In genomic region chr15:51046016-51046415, GRCh38 we compare ENCODE assay signal across 27 cellular contexts. TPM values are rescaled to one million over a fixed set of nuclear protein-coding genes. Genes with fewer than 3 reads are reported as not detected.
DNase-seq lines count a peak whose midpoint lies in the region; ATAC-seq, FAIRE-seq and TF ChIP-seq lines count a peak whose summit lies in the region.
"Had no signal": no experiment of that assay in that cellular context is flagged by ENCODE, and none has a peak within 500 bp of the region (broad histone marks: within the 10 kb centered on the region; RNA-seq: fewer than 3 reads in every experiment).

No MANE protein-coding gene starts in this region.

- no peak for FAIRE-seq in HepG2 (lab: Jason Lieb, UNC)
- FAIRE-seq: A204.1, D721Med, GM12891, GM19239, H1 had no signal

- BruUV-seq in HepG2 (replicated peaks; lab: Mats Ljungman, UMichigan) = no TSS peak

- POLR2A ChIA-PET in HepG2 (lab: Yijun Ruan, JAX) = interaction anchor here (1.2 kb wide), 1 partner anchor 9 kb away, joined by 5 read pairs; no protein-coding TSS in a partner anchor

- no peak overlapping the region for H3K4me3 ChIP-seq in HepG2 (replicated peaks in 1 of 3; ENCODE audit: insufficient read depth in 1 of 3, low read depth in 2 of 3, low read length in 3 of 3)
- no peak overlapping the region for H3K4me3 ChIP-seq in sigmoid colon
- H3K4me3 ChIP-seq in ascending aorta = no peak overlapping the region
- H3K4me3 ChIP-seq: BLaER1 treated with 17β-estradiol and CSF1 and Interleukin-3, amounts not matched to agents 10 nM and 100 nM; GM23248 had no signal

- no peak for TF ChIP-seq POLR2A in HepG2 (IDR thresholded peaks at IDR 0.05; ENCODE audit: insufficient read depth in 1 of 2, low read depth in 2 of 2, low read length in 2 of 2)
- no peak for TF ChIP-seq POLR2A in sigmoid colon (IDR thresholded peaks at IDR 0.05)

- no peak overlapping the region for H2AFZ ChIP-seq in HepG2 (ENCODE audit: low read length)
- H2AFZ ChIP-seq: GM23248 had no signal

- in situ Hi-C loops in HepG2 (cut with HindIII; ENCODE audit: extremely low pct_ligation_motif_present, low pct_unique_long_range_greater_than_20kb) = no loop called here

- intact Hi-C loops in activated CD4-positive, alpha-beta T cell treated with anti-CD3 and anti-CD28 coated beads, Interleukin-2, amount 10 ng/mL, durations not matched to agents 24 days and 14 days (cut with micrococcal nuclease) = no loop called here
- intact Hi-C loops in HepG2 (cut with micrococcal nuclease; ENCODE audit: unreplicated experiment) = loop anchor here (5.0 kb wide), 1 partner anchor 46 kb away; the partner anchor contains the start of gene TNFAIP8L3
- intact Hi-C loops in sigmoid colon (cut with DNase I) = loop anchor here (10.0 kb wide), 1 partner anchor 49 kb away; the partner anchor contains the start of gene TNFAIP8L3
- intact Hi-C loops in ascending aorta (cut with DNase I) = no loop called here

- TF ChIP-seq RAD21 in HepG2 (CRISPR knock-in tag; IDR thresholded peaks at IDR 0.05) = no peak

- CTCF ChIA-PET in HepG2 (lab: Yijun Ruan, JAX; ENCODE audit: low intra/inter-chr PET ratio, low total read pairs) = no interaction called here

- TF ChIP-seq EP300 in HepG2 (IDR thresholded peaks at IDR 0.05; ENCODE audit: low read depth in 2 of 2, low read length in 2 of 2) (no peak), HepG2 (CRISPR knock-in tag; IDR thresholded peaks at IDR 0.05; ENCODE audit: borderline replicate concordance) (no peak), sigmoid colon (IDR thresholded peaks at IDR 0.05) (no peak)

- no peaks in the 10 kb centered on the region for H3K9me3 Mint-ChIP-seq in activated CD4-positive, alpha-beta T cell treated with anti-CD3 and anti-CD28 coated beads, Interleukin-2, amount 10 ng/mL, durations not matched to agents 24 days and 14 days
- peaks cover 4% of the 10 kb centered on the region for H3K9me3 Mint-ChIP-seq in mesothelial cell of epicardium
- H3K9me3 Mint-ChIP-seq: CD4-positive, alpha-beta T cell; CD8-positive, alpha-beta memory T cell had no signal

- H3K9me3 ChIP-seq in HepG2 (ENCODE audit: low read length) = no peaks in the 10 kb centered on the region
- H3K9me3 ChIP-seq in sigmoid colon = no peaks in the 10 kb centered on the region
- no peaks in the 10 kb centered on the region for H3K9me3 ChIP-seq in ascending aorta
- H3K9me3 ChIP-seq: BE2C; BLaER1 treated with 17β-estradiol and CSF1 and Interleukin-3, amounts not matched to agents 10 nM and 100 nM had no signal

- DNase-seq in activated CD4-positive, alpha-beta T cell treated with anti-CD3 and anti-CD28 coated beads, Interleukin-2, amount 10 ng/mL, durations not matched to agents 24 days and 14 days = peak; percentile 12
- no peak for DNase-seq in activated CD4-positive, alpha-beta T cell treated with anti-CD3 and anti-CD28 coated beads for 1 hour
- peak; percentile 12 for DNase-seq in HepG2 (ENCODE audit: low spot score)
- DNase-seq in mesothelial cell of epicardium (ENCODE audit: low spot score in 2 of 2, unreplicated experiment in 2 of 2) = no peak
- no peak for DNase-seq in sigmoid colon
- no peak for DNase-seq in ascending aorta (ENCODE audit: low spot score in 2 of 2)
- no peak for DNase-seq in inferior parietal cortex (ENCODE audit: extremely low spot score)
- DNase-seq: AML-193; BE2C; CD4-positive, alpha-beta T cell; CD8-positive, alpha-beta memory T cell; DMS 273 treated with DMSO at 0.1 percent for 48 hours; DMS79; EL; GDM1; GM23248; H7; HCEC 1CT had no signal

- H3K27ac Mint-ChIP-seq in activated CD4-positive, alpha-beta T cell treated with anti-CD3 and anti-CD28 coated beads, Interleukin-2, amount 10 ng/mL, durations not matched to agents 24 days and 14 days = no peak overlapping the region
- H3K27ac Mint-ChIP-seq in mesothelial cell of epicardium = no peak overlapping the region
- H3K27ac Mint-ChIP-seq: CD14-positive monocyte; CD4-positive, alpha-beta T cell; CD8-positive, alpha-beta memory T cell had no signal

- peaks cover 2% of the 10 kb centered on the region for H3K4me1 Mint-ChIP-seq in activated CD4-positive, alpha-beta T cell treated with anti-CD3 and anti-CD28 coated beads, Interleukin-2, amount 10 ng/mL, durations not matched to agents 24 days and 14 days
- peaks cover 17% of the 10 kb centered on the region for H3K4me1 Mint-ChIP-seq in mesothelial cell of epicardium
- H3K4me1 Mint-ChIP-seq: CD8-positive, alpha-beta memory T cell had no signal

- TF ChIP-seq CTCF in HepG2 (CRISPR knock-in tag; IDR thresholded peaks at IDR 0.05) = no peak
- TF ChIP-seq CTCF in mesothelial cell of epicardium (IDR thresholded peaks at IDR 0.05; ENCODE audit: unreplicated experiment) = peak; percentile 14
- no peak for TF ChIP-seq CTCF in sigmoid colon (IDR thresholded peaks at IDR 0.05)
- TF ChIP-seq CTCF in ascending aorta (IDR thresholded peaks at IDR 0.05) = no peak

- H3K27ac ChIP-seq in HepG2 (ENCODE audit: extremely low read length, insufficient read depth, low read length) = no peak overlapping the region
- H3K27ac ChIP-seq in sigmoid colon = no peak overlapping the region
- no peak overlapping the region for H3K27ac ChIP-seq in ascending aorta
- H3K27ac ChIP-seq: 22Rv1; BLaER1 treated with 17β-estradiol and CSF1 and Interleukin-3, amounts not matched to agents 10 nM and 100 nM; GM23248 had no signal

- H3K4me1 ChIP-seq in HepG2 (ENCODE audit: insufficient read depth, low read length) (peaks cover 36% of the 10 kb centered on the region), sigmoid colon (peaks cover 0 to 30% (median 23%) of the 10 kb centered on the region in 4 donors), ascending aorta (peaks cover 0 to 8% of the 10 kb centered on the region in 2 donors)
- H3K4me1 ChIP-seq: BE2C had no signal

- no peak overlapping the region for H3K4me2 ChIP-seq in HepG2 (ENCODE audit: low read depth, low read length)

- H3K27me3 Mint-ChIP-seq in activated CD4-positive, alpha-beta T cell treated with anti-CD3 and anti-CD28 coated beads, Interleukin-2, amount 10 ng/mL, durations not matched to agents 24 days and 14 days = peaks cover 13% of the 10 kb centered on the region
- H3K27me3 Mint-ChIP-seq in mesothelial cell of epicardium (ENCODE audit: low read depth) = no peaks in the 10 kb centered on the region

- H3K36me3 ChIP-seq in HepG2 (replicated peaks in 1 of 2; ENCODE audit: control insufficient read depth in 1 of 2, insufficient read depth in 2 of 2, low read length in 2 of 2) (no peaks in the 10 kb centered on the region), sigmoid colon (no peaks in the 10 kb centered on the region), ascending aorta (no peaks in the 10 kb centered on the region)
- H3K36me3 ChIP-seq: BE2C; BLaER1 treated with 17β-estradiol and CSF1 and Interleukin-3, amounts not matched to agents 10 nM and 100 nM had no signal

- ATAC-seq in HepG2 (no peak), HG02884 (IDR thresholded peaks at IDR 0.05; ENCODE audit: unreplicated experiment) (no peak)

- H3K36me3 Mint-ChIP-seq in activated CD4-positive, alpha-beta T cell treated with anti-CD3 and anti-CD28 coated beads, Interleukin-2, amount 10 ng/mL, durations not matched to agents 24 days and 14 days (ENCODE audit: low read depth) = no peaks in the 10 kb centered on the region
- no peaks in the 10 kb centered on the region for H3K36me3 Mint-ChIP-seq in mesothelial cell of epicardium
- H3K36me3 Mint-ChIP-seq: CD14-positive monocyte had no signal

- 88% methylated on average over 2 of the region's 2 CpGs for WGBS in HepG2 (ENCODE audit: low lambda C conversion rate)
- 95 to 96% methylated on average over 2 of the region's 2 CpGs for WGBS in sigmoid colon, 2 donors

- H3K79me2 ChIP-seq in HepG2 (ENCODE audit: insufficient read depth, low read length) = peaks cover 19% of the 10 kb centered on the region

- H3K9ac ChIP-seq in HepG2 (ENCODE audit: insufficient read depth, low read depth, low read length) = no peak overlapping the region
- H3K9ac ChIP-seq: BLaER1 treated with 17β-estradiol and CSF1 and Interleukin-3, amounts not matched to agents 10 nM and 100 nM; GM23248 had no signal

- peaks cover 14% of the 10 kb centered on the region; the same call in 1 of the 2 replicates for H4K20me1 ChIP-seq in HepG2 (ENCODE audit: insufficient read depth, low read length)
- H4K20me1 ChIP-seq: BLaER1 treated with 17β-estradiol and CSF1 and Interleukin-3, amounts not matched to agents 10 nM and 100 nM had no signal

- H3K27me3 ChIP-seq in HepG2 (ENCODE audit: control insufficient read depth in 1 of 2, insufficient read depth in 2 of 2, low read length in 2 of 2) (no peaks in the 10 kb centered on the region), sigmoid colon (no peaks in the 10 kb centered on the region), ascending aorta (no peaks in the 10 kb centered on the region)
- H3K27me3 ChIP-seq: BE2C; BLaER1 treated with 17β-estradiol and CSF1 and Interleukin-3, amounts not matched to agents 10 nM and 100 nM had no signal

- no peak overlapping the region for H3K4me3 Mint-ChIP-seq in activated CD4-positive, alpha-beta T cell treated with anti-CD3 and anti-CD28 coated beads, Interleukin-2, amount 10 ng/mL, durations not matched to agents 24 days and 14 days
- H3K4me3 Mint-ChIP-seq in mesothelial cell of epicardium = no peak overlapping the region
- H3K4me3 Mint-ChIP-seq: CD14-positive monocyte; CD4-positive, alpha-beta T cell; CD8-positive, alpha-beta memory T cell had no signal

RNA-seq across cellular contexts. Expression of gene TNFAIP8L3, which starts 48.7 kb away (rescaled TPM):
- total RNA-seq in activated CD4-positive, alpha-beta T cell treated with anti-CD3 and anti-CD28 coated beads, Interleukin-2, amount 10 ng/mL, durations not matched to agents 24 days and 14 days = 0.52 and 0.77 TPM in 2 replicates
- total RNA-seq in HepG2 (2016; rRNA removed; fragmentation: Illumina TruSeq; extraction: Trizol) = 4.0 and 5.8 TPM in 2 replicates
- 2.7 and 3.1 TPM in 2 replicates for total RNA-seq in HepG2 (2016; cell fraction: cytosol; rRNA removed; fragmentation: Illumina TruSeq; extraction: Trizol; ENCODE audit: low read depth)
- 4.7 and 4.8 TPM in 2 replicates for total RNA-seq in HepG2 (2016; cell fraction: insoluble cytoplasmic fraction; rRNA removed; fragmentation: Illumina TruSeq; extraction: Trizol)
- 8.1 and 8.9 TPM in 2 replicates for total RNA-seq in HepG2 (2016; cell fraction: membrane; rRNA removed; fragmentation: Illumina TruSeq; extraction: Trizol)
- 1.4 and 2.5 TPM in 2 replicates for total RNA-seq in HepG2 (2016; cell fraction: nucleus; rRNA removed; fragmentation: Illumina TruSeq; extraction: Trizol)
- polyA plus RNA-seq in HepG2 (2011; rRNA removed) = 0.10 and 0.15 TPM in 2 replicates
- polyA plus RNA-seq in HepG2 (2011; cell fraction: cytosol; rRNA removed) = 0.23 and 0.27 TPM in 2 replicates
- 0.08 and 0.10 TPM in 2 replicates for polyA plus RNA-seq in HepG2 (2011; cell fraction: nucleus; rRNA removed)
- polyA plus RNA-seq in HepG2 (2012) = 0.57 and 0.70 TPM in 2 replicates
- polyA plus RNA-seq in HepG2 (2016; cell fraction: cytosol; fragmentation: Illumina TruSeq; extraction: Trizol; ENCODE audit: low read depth) = 4.8 and 5.5 TPM in 2 replicates
- 6.1 and 6.4 TPM in 2 replicates for polyA plus RNA-seq in HepG2 (2016; cell fraction: insoluble cytoplasmic fraction; fragmentation: Illumina TruSeq; extraction: Trizol; ENCODE audit: low read depth)
- 9.3 and 11.0 TPM in 2 replicates for polyA plus RNA-seq in HepG2 (2016; cell fraction: membrane; fragmentation: Illumina TruSeq; extraction: Trizol; ENCODE audit: low read depth)
- polyA plus RNA-seq in HepG2 (2016; cell fraction: nucleus; fragmentation: Illumina TruSeq; extraction: Trizol; ENCODE audit: insufficient read depth, low read depth) = 4.6 and 5.3 TPM in 2 replicates
- polyA minus RNA-seq in HepG2 (2011; rRNA and poly(A)+ RNA removed; ENCODE audit: low replicate concordance) = 0.30 TPM in 1 of 2 replicates, not detected in the other
- 0.26 and 0.40 TPM in 2 replicates for polyA minus RNA-seq in HepG2 (2011; cell fraction: cytosol; rRNA and poly(A)+ RNA removed)
- not detected in 2 replicates for polyA minus RNA-seq in HepG2 (2011; cell fraction: nucleus; rRNA and poly(A)+ RNA removed)
- total RNA-seq in mesothelial cell of epicardium = 0.31 to 0.75 TPM (median 0.61 TPM) in 3 replicates
- 10 to 100 TPM in 1 of 4 donors, 1 to 10 TPM in 3; 6.1 to 11.6 (median 7.5) TPM for total RNA-seq in sigmoid colon
- 10 to 100 TPM in 2 of 3 donors, 1 to 10 TPM in 1; 9.2 to 13.5 (median 13.2) TPM for polyA plus RNA-seq in sigmoid colon
- 2.6 TPM for total RNA-seq in ascending aorta
- total RNA-seq: CD4-positive, alpha-beta T cell had no signal
- polyA plus RNA-seq: CD14-positive monocyte; CD8-positive, alpha-beta memory T cell had no signal

Comparison
In these comparisons a context has a peak if more than half of its experiments do, and no peak if none do; other contexts are left out.
1. DNase-seq: peak in activated CD4-positive, alpha-beta T cell treated with anti-CD3 and anti-CD28 coated beads, Interleukin-2, amount 10 ng/mL, durations not matched to agents 24 days and 14 days (single experiment) and HepG2 (single experiment); none in activated CD4-positive, alpha-beta T cell treated with anti-CD3 and anti-CD28 coated beads for 1 hour (single experiment), mesothelial cell of epicardium (0 of 2), sigmoid colon (single experiment), ascending aorta (0 of 2) and inferior parietal cortex (single experiment).
2. intact Hi-C loops: an anchor here in HepG2 (5.0 kb wide) and sigmoid colon (10.0 kb wide); none called in activated CD4-positive, alpha-beta T cell treated with anti-CD3 and anti-CD28 coated beads, Interleukin-2, amount 10 ng/mL, durations not matched to agents 24 days and 14 days and ascending aorta.